Comparison of ENCODE assay signal across 18 cellular contexts in the genomic region with DNA sequence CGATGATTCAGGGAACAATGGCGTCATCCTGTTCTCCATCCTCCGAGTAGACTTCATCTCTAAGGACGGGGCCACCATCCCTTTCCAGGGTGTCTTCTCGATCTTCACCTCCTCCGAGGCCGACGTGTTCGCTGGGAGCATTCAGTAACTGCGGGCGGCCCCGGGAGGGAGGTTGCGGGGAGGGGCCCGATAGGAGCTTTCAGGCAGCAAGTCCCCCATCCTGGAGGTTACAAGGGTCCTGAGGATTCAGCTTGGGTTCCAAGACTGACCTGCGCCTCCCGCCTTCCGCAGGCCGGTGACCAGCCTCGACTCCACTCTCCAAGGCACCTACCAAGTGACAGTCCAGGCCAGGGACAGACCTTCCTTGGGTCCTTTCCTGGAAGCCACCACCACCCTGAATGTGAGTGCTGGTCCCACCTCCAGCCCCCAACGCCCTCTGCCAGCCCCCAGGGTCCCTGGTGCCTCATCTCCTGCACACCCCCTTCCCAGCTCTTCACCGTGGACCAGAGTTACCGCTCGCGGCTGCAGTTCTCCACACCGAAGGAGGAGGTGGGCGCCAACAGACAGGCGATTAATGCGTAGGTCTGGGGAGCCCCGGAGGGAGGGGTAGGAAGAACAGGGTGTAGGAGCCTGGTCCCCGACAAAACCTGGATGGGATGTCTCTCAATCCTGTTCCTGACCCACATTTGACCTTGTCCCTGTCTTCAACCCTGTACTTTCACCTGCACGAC. TPM values are rescaled to one million over a fixed set of nuclear protein-coding genes. Genes with fewer than 3 reads are reported as not detected.
A peak's percentile ranks its signal among the peaks of the same experiment; 100 is the strongest.
DNase-seq lines count a peak whose midpoint lies in the region; ATAC-seq and TF ChIP-seq lines count a peak whose summit lies in the region.
"Had no signal": no experiment of that assay in that cellular context is flagged by ENCODE, and none has a peak within 500 bp of the region (broad histone marks: within the 10 kb centered on the region; RNA-seq: fewer than 3 reads in every experiment).

No MANE protein-coding gene starts in this region.

- H3K27ac Mint-ChIP-seq in nephron progenitor cell (peak overlapping the region; percentile 93), endodermal cell (no peak overlapping the region)
- H3K27ac Mint-ChIP-seq: CD14-positive monocyte; CD4-positive, alpha-beta memory T cell; HFFc6 had no signal

- no peak for ATAC-seq in RWPE2 (ENCODE audit: low read depth)
- no peak for ATAC-seq in GM18505 (IDR thresholded peaks at IDR 0.05; ENCODE audit: unreplicated experiment)
- ATAC-seq in HG02610 (IDR thresholded peaks at IDR 0.05; ENCODE audit: unreplicated experiment), result no peak
- ATAC-seq: HCT116 had no signal

- WGBS in endodermal cell (ENCODE audit: insufficient coverage in 1 of 2, insufficient read length in 1 of 2), 2 experiments, result 92 to 96% methylated on average over 23 to 31 of the region's 31 CpGs

- H3K4me3 Mint-ChIP-seq in nephron progenitor cell, result no peak overlapping the region
- H3K4me3 Mint-ChIP-seq in endodermal cell, result no peak overlapping the region
- H3K4me3 Mint-ChIP-seq: CD14-positive monocyte; CD4-positive, alpha-beta memory T cell; HFFc6 had no signal

- DNase-seq in H7, result peak; percentile 61
- peak; percentile 70 for DNase-seq in RWPE2 (ENCODE audit: low spot score)
- no peak for DNase-seq in nephron progenitor cell
- no peak for DNase-seq in endodermal cell
- DNase-seq: ACHN; BE2C; CD4-positive, alpha-beta memory T cell; DMS153; DMS79; GF-D8; HFFc6; KG1 had no signal

- TF ChIP-seq CTCF in RWPE2 (IDR thresholded peaks at IDR 0.05; ENCODE audit: poor library complexity, severe bottlenecking) (no peak), nephron progenitor cell (IDR thresholded peaks at IDR 0.05) (no peak), endodermal cell (conservative IDR thresholded peaks at IDR 0.05) (no peak)

- H3K4me1 ChIP-seq in RWPE2 (ENCODE audit: insufficient read depth, poor library complexity, severe bottlenecking) (no peaks in the 10 kb centered on the region), endodermal cell (ENCODE audit: control insufficient read depth, insufficient read depth, low read length) (no peaks in the 10 kb centered on the region)
- H3K4me1 ChIP-seq: BE2C had no signal

- H3K9me3 Mint-ChIP-seq in nephron progenitor cell, result peaks cover 21% of the 10 kb centered on the region
- peaks cover 24% of the 10 kb centered on the region for H3K9me3 Mint-ChIP-seq in endodermal cell

- H3K27ac ChIP-seq in RWPE2 (ENCODE audit: poor library complexity, severe bottlenecking) (no peak overlapping the region), endodermal cell (ENCODE audit: low read depth, low read length) (no peak overlapping the region)

- H3K36me3 ChIP-seq in H7 (replicated peaks; ENCODE audit: control insufficient read depth, insufficient read depth, low read length) (no peaks in the 10 kb centered on the region), RWPE2 (ENCODE audit: low read depth) (no peaks in the 10 kb centered on the region), endodermal cell (ENCODE audit: control insufficient read depth, insufficient read depth, low read length) (no peaks in the 10 kb centered on the region)
- H3K36me3 ChIP-seq: BE2C had no signal

- H3K4me3 ChIP-seq in H7 (ENCODE audit: insufficient read depth, low read depth, low read length) (no peak overlapping the region), RWPE2 (ENCODE audit: severe bottlenecking) (no peak overlapping the region), endodermal cell (ENCODE audit: low read length) (no peak overlapping the region)

- no peak overlapping the region for H3K9ac ChIP-seq in endodermal cell (ENCODE audit: extremely low read depth, low read length, poor library complexity, severe bottlenecking)

- H3K36me3 Mint-ChIP-seq in nephron progenitor cell (ENCODE audit: low read depth), result no peaks in the 10 kb centered on the region
- no peaks in the 10 kb centered on the region for H3K36me3 Mint-ChIP-seq in endodermal cell (ENCODE audit: low read depth)
- H3K36me3 Mint-ChIP-seq: CD14-positive monocyte; CD4-positive, alpha-beta memory T cell had no signal

- H3K27me3 ChIP-seq in H7 (ENCODE audit: control insufficient read depth, insufficient read depth, low read length) (no peaks in the 10 kb centered on the region), RWPE2 (ENCODE audit: insufficient read depth, poor library complexity, severe bottlenecking) (no peaks in the 10 kb centered on the region), endodermal cell (ENCODE audit: control insufficient read depth, insufficient read depth, low read length, poor library complexity, severe bottlenecking) (no peaks in the 10 kb centered on the region)
- H3K27me3 ChIP-seq: BE2C had no signal

- H3K27me3 Mint-ChIP-seq in nephron progenitor cell (ENCODE audit: low read depth, poor library complexity), result peaks cover 3% of the 10 kb centered on the region
- H3K27me3 Mint-ChIP-seq in endodermal cell (ENCODE audit: insufficient read depth), result peaks cover 18% of the 10 kb centered on the region

- TF ChIP-seq POLR2A in GM18505 (IDR thresholded peaks at IDR 0.05; ENCODE audit: borderline replicate concordance, extremely low read depth, insufficient read depth, insufficient read length), result no peak

- peaks cover 7% of the 10 kb centered on the region for H3K9me3 ChIP-seq in RWPE2 (ENCODE audit: severe bottlenecking)
- H3K9me3 ChIP-seq in endodermal cell (ENCODE audit: control insufficient read depth, low read length), result peaks cover 12% of the 10 kb centered on the region
- H3K9me3 ChIP-seq: BE2C had no signal

- H3K4me1 Mint-ChIP-seq in nephron progenitor cell (no peaks in the 10 kb centered on the region), endodermal cell (no peaks in the 10 kb centered on the region)
- H3K4me1 Mint-ChIP-seq: CD14-positive monocyte had no signal

RNA-seq across cellular contexts. Expression of gene GPRIN1, which starts 20.8 kb away (rescaled TPM):
- total RNA-seq in H7 (2014; rRNA removed; shearing (Covaris generic)), result 6.6 and 14.2 TPM in 2 replicates
- total RNA-seq in endodermal cell, result 1 to 10 TPM; 4.5 to 4.9 TPM
- 10.4 TPM for polyA plus RNA-seq in endodermal cell (2013, experiment 1 of 2)
- 10.0 TPM for polyA plus RNA-seq in endodermal cell (2013, experiment 2 of 2)

RNA-seq across cellular contexts. Expression of gene CDHR2, which starts 40.1 kb away (rescaled TPM):
- 0.04 and 0.21 TPM in 2 replicates for total RNA-seq in H7 (2014; rRNA removed; shearing (Covaris generic))
- under 1 TPM; 0.37 to 0.89 TPM for total RNA-seq in endodermal cell
- polyA plus RNA-seq in endodermal cell (2013, experiment 1 of 2), result not detected
- not detected for polyA plus RNA-seq in endodermal cell (2013, experiment 2 of 2)
- total RNA-seq: Daoy, H4, HFFc6 had no signal
- polyA plus RNA-seq: CD14-positive monocyte; CD4-positive, alpha-beta memory T cell had no signal

RNA-seq across cellular contexts. Expression of gene SNCB, which starts 41.1 kb away (rescaled TPM):
- total RNA-seq in H7 (2014; rRNA removed; shearing (Covaris generic)), result 4.7 and 7.2 TPM in 2 replicates
- total RNA-seq in endodermal cell, result 1 to 10 TPM in 1 of 2 donors, under 1 TPM in 1; 0.22 to 1.8 TPM
- polyA plus RNA-seq in endodermal cell (2013, experiment 1 of 2), result 0.25 TPM
- polyA plus RNA-seq in endodermal cell (2013, experiment 2 of 2), result 0.58 TPM
- total RNA-seq: CD4-positive, alpha-beta memory T cell; HFFc6 had no signal
- polyA plus RNA-seq: CD14-positive monocyte; CD4-positive, alpha-beta memory T cell had no signal

RNA-seq across cellular contexts. Expression of gene EIF4E1B, which starts 41.3 kb away (rescaled TPM):
- total RNA-seq in H7 (2014; rRNA removed; shearing (Covaris generic)), result 0.33 and 0.97 TPM in 2 replicates
- 1 to 10 TPM; 1.4 to 2.0 TPM for total RNA-seq in endodermal cell
- polyA plus RNA-seq in endodermal cell (2013, experiment 1 of 2), result 0.82 TPM
- not detected for polyA plus RNA-seq in endodermal cell (2013, experiment 2 of 2)
- total RNA-seq: CD4-positive, alpha-beta memory T cell; Daoy; H4; HFFc6 had no signal
- polyA plus RNA-seq: CD14-positive monocyte; CD4-positive, alpha-beta memory T cell had no signal

RNA-seq across cellular contexts. Expression of gene RNF44, which starts 52.0 kb away (rescaled TPM):
- 67.4 and 75.6 TPM in 2 replicates for total RNA-seq in H7 (2014; rRNA removed; shearing (Covaris generic))
- total RNA-seq in endodermal cell, result 100 to 1,000 TPM; 150 to 173 TPM
- polyA plus RNA-seq in endodermal cell (2013, experiment 1 of 2), result 123 TPM
- 111 TPM for polyA plus RNA-seq in endodermal cell (2013, experiment 2 of 2)

Comparison
In these comparisons a context has a peak if more than half of its experiments do, and no peak if none do; other contexts are left out.
1. DNase-seq: peak in H7 (single experiment) and RWPE2 (single experiment); none in nephron progenitor cell (single experiment) and endodermal cell (single experiment).